ENCODE assay signal across 21 cellular contexts in genomic region chr5:1051366-1051720, GRCh38.
"Had no signal": no experiment of that assay in that cellular context is flagged by ENCODE, and none has a peak within 500 bp of the region (broad histone marks: within the 10 kb centered on the region; RNA-seq: fewer than 3 reads in every experiment).

No MANE protein-coding gene starts in this region.

- DNase-seq: cerebellar nuclear complex; colonic mucosa; dermis blood vessel endothelial cell; effector CD4-positive, alpha-beta T cell; foreskin melanocyte; head of caudate nucleus; islet precursor cell; mesenchymal stem cell; midbrain; naive B cell; sigmoid colon; small intestine; stimulated activated CD4-positive, alpha-beta T cell treated with anti-CD3 and anti-CD28 coated beads, Interleukin-12 subunit alpha, Interleukin-12 subunit beta, amount 100 ng/mL, for 4 hours; stimulated activated naive CD4-positive, alpha-beta T cell; stomach; substantia nigra; transverse colon had no signal

- H3K4me1 ChIP-seq: colonic mucosa, left lung, psoas muscle, sigmoid colon, stomach, transverse colon had no signal

- H3K36me3 ChIP-seq: thoracic aorta, transverse colon had no signal

- H3K27me3 ChIP-seq: colonic mucosa, left lung, sigmoid colon, stomach, transverse colon had no signal

- H3K4me3 ChIP-seq: colonic mucosa, left lung, lung, psoas muscle, sigmoid colon, stomach, thoracic aorta, transverse colon had no signal

- ATAC-seq: left lung, psoas muscle had no signal

- H3K9me3 ChIP-seq: colonic mucosa, left lung, psoas muscle, sigmoid colon, stomach, thoracic aorta, transverse colon had no signal

- H3K27ac ChIP-seq: colonic mucosa, left lung, psoas muscle, sigmoid colon, stomach, thoracic aorta, transverse colon had no signal
